In the genomic region with DNA sequence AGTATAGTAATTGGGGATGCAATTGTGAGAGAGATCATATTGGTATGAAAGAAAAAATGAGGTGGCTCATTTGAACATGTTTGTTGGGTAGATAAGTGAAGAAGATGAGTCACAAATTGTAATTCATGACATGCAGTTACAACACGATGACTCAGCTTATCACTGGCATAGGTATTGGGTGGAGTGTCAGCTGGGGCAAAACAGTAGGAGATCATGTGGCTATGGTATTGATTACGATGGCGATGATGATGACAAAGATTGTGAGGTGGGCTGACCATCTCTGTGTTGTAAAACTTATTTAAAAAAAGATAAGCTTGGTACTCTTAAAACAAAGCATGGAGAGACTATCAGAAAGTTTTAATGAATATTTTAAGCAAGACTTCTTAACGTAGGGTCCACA, we compare ENCODE assay signal across 8 cellular contexts. TPM values are rescaled to one million over a fixed set of nuclear protein-coding genes. Genes with fewer than 3 reads are reported as not detected.
DNase-seq lines count a peak whose midpoint lies in the region; ATAC-seq and TF ChIP-seq lines count a peak whose summit lies in the region.

No MANE protein-coding gene starts in this region.

- H3K4me1 ChIP-seq in HEK293 (ENCODE audit: control insufficient read depth, insufficient read depth, low read length) (no peaks in the 10 kb centered on the region), aorta (ENCODE audit: control insufficient read depth in 1 of 2, insufficient read depth in 2 of 2, low read length in 2 of 2) (peaks cover 3% of the 10 kb centered on the region in 2 donors), lower lobe of right lung (no peaks in the 10 kb centered on the region)

- DNase-seq in ACHN (peak; percentile 69), SW480 (ENCODE audit: low spot score) (peak; percentile 28), fibroblast of pulmonary artery (ENCODE audit: low read depth) (peak; percentile 77), aorta (no peak), NCI-H82 treated with DMSO at 0.1 percent for 48 hours (lab: John Stamatoyannopoulos, UW; ENCODE audit: unreplicated experiment) (no peak), lower lobe of right lung (no peak)

- H3K36me3 ChIP-seq in HEK293 (ENCODE audit: control insufficient read depth in 2 of 2, insufficient read depth in 1 of 2, low read length in 2 of 2) (no peaks in the 10 kb centered on the region), aorta (ENCODE audit: control insufficient read depth in 1 of 2, insufficient read depth in 2 of 2, low read length in 1 of 2) (no peaks in the 10 kb centered on the region), lower lobe of right lung (no peaks in the 10 kb centered on the region)

- no peak for TF ChIP-seq CTCF in HEK293 (tag by site-specific recombination; IDR thresholded peaks at IDR 0.05)
- TF ChIP-seq CTCF in fibroblast of pulmonary artery (IDR thresholded peaks at IDR 0.05; ENCODE audit: low read length, missing control alignments): no peak
- TF ChIP-seq CTCF in lower lobe of right lung (IDR thresholded peaks at IDR 0.05): no peak

- POLR2A ChIA-PET in HEK293 (lab: Yijun Ruan, JAX): no interaction called here

- H3K27ac ChIP-seq in HEK293 (ENCODE audit: extremely low read depth, low read depth, low read length) (no peak overlapping the region), aorta (ENCODE audit: low read depth in 1 of 2, low read length in 2 of 2) (no peak overlapping the region), lower lobe of right lung (no peak overlapping the region)

- H3K9me3 ChIP-seq in HEK293 (ENCODE audit: control insufficient read depth, insufficient read depth, low read depth, low read length) (no peaks in the 10 kb centered on the region), aorta (ENCODE audit: control insufficient read depth, low read length) (no peaks in the 10 kb centered on the region), lower lobe of right lung (no peaks in the 10 kb centered on the region)

- H3K4me3 ChIP-seq in HEK293 (ENCODE audit: low read depth, low read length): no peak overlapping the region
- no peak overlapping the region for H3K4me3 ChIP-seq in fibroblast of pulmonary artery (replicated peaks; ENCODE audit: low read depth, low read length)
- no peak overlapping the region for H3K4me3 ChIP-seq in aorta (ENCODE audit: low read length in 2 of 2)
- no peak overlapping the region for H3K4me3 ChIP-seq in lower lobe of right lung

- CTCF ChIA-PET in HEK293 (lab: Yijun Ruan, JAX): no interaction called here

- WGBS in aorta, 2 donors: 95 to 96% methylated on average over 4 of the region's 4 CpGs

- ATAC-seq in aorta (ENCODE audit: low FRiP score) (no peak), lower lobe of right lung (no peak), HG03280 (IDR thresholded peaks at IDR 0.05; ENCODE audit: unreplicated experiment) (no peak)

- in situ Hi-C loops in ACHN (cut with HindIII; ENCODE audit: low pct_ligation_motif_present, low pct_unique_long_range_greater_than_20kb, low sequenced_read_pairs): no loop called here

- intact Hi-C loops in aorta (cut with DNase I) (no loop called here), lower lobe of right lung (cut with DNase I) (no loop called here)

- no peaks in the 10 kb centered on the region for H3K27me3 ChIP-seq in aorta (ENCODE audit: control insufficient read depth in 1 of 2, insufficient read depth in 2 of 2, low read length in 1 of 2)
- H3K27me3 ChIP-seq in lower lobe of right lung (ENCODE audit: low read depth): no peaks in the 10 kb centered on the region

TF ChIP-seq in HEK293, 187 proteins besides CTCF, POLR2A, EP300 and RAD21:
- TF ChIP-seq SETDB1 (IDR thresholded peaks at IDR 0.05; ENCODE audit: insufficient read length, low read length) (no peak), ZXDB (tag by site-specific recombination; IDR thresholded peaks at IDR 0.05) (no peak), ZNF366 (tag by site-specific recombination; conservative IDR thresholded peaks at IDR 0.05) (0 out of 2 replicates have a peak, but pooled peaks have one; percentile 24), ZNF629 (tag by site-specific recombination; IDR thresholded peaks at IDR 0.05) (peak; percentile 41; the same call in 1 of the 2 replicates)

RNA-seq across cellular contexts. Expression of a gene that starts 11.6 kb away (rescaled TPM):
- total RNA-seq in aorta: 10 to 100 TPM; 19.7 to 21.0 TPM
- 1 to 10 TPM; 4.8 to 6.1 TPM for polyA plus RNA-seq in aorta
- 9.2 TPM for total RNA-seq in lower lobe of right lung

Comparison
In these comparisons a context has a peak if more than half of its experiments do, and no peak if none do; other contexts are left out.
1. DNase-seq: peak in ACHN (single experiment), SW480 (single experiment) and fibroblast of pulmonary artery (single experiment); none in aorta (0 of 2), NCI-H82 treated with DMSO at 0.1 percent for 48 hours (single experiment) and lower lobe of right lung (single experiment).